ENCODE assay signal across 23 cellular contexts in the genomic region with DNA sequence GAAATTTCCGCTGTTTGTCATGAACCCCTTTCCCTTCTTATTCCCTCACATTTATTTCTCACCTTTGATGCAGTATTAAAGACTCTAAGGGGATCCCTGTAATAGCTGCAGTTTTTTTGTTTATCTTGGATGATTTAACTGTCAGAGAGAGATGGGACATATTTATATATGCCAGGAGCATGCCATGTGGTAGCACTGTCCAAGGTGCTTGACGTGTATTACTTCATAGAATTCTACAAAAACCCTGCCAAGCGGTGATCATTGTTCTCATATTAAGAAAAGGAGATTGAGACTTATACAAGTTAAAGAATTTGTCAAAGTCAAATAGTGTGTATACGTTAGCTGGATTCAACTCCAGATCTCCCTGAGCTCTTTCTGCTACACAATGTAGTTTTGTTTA.
DNase-seq lines count a peak whose midpoint lies in the region; ATAC-seq, FAIRE-seq and TF ChIP-seq lines count a peak whose summit lies in the region.
"Had no signal": no experiment of that assay in that cellular context is flagged by ENCODE, and none has a peak within 500 bp of the region (broad histone marks: within the 10 kb centered on the region; RNA-seq: fewer than 3 reads in every experiment).

No MANE protein-coding gene starts in this region.

- H3K27me3 ChIP-seq in mesenchymal stem cell (ENCODE audit: control insufficient read depth in 1 of 2, insufficient read depth in 1 of 2, low read length in 2 of 2): no peaks in the 10 kb centered on the region
- H3K27me3 ChIP-seq: BLaER1 had no signal

- no peak overlapping the region for H3K4ac ChIP-seq in mesenchymal stem cell (ENCODE audit: low read depth in 1 of 2, low read length in 2 of 2)

- H2BK15ac ChIP-seq in mesenchymal stem cell (ENCODE audit: low read depth, poor library complexity, severe bottlenecking): no peak overlapping the region

- no peak overlapping the region for H3K9ac ChIP-seq in mesenchymal stem cell (ENCODE audit: low read length)
- H3K9ac ChIP-seq: BLaER1 had no signal

- TF ChIP-seq CTCF in A549 (IDR thresholded peaks at IDR 0.05) (no peak), HEK293 (tag by site-specific recombination; IDR thresholded peaks at IDR 0.05) (no peak)

- no peaks in the 10 kb centered on the region for H3K36me3 ChIP-seq in HEK293 (ENCODE audit: control insufficient read depth in 2 of 2, insufficient read depth in 1 of 2, low read length in 2 of 2)
- no peaks in the 10 kb centered on the region for H3K36me3 ChIP-seq in mesenchymal stem cell (ENCODE audit: control insufficient read depth in 1 of 2, insufficient read depth in 2 of 2, low read depth in 1 of 2, low read length in 2 of 2)
- H3K36me3 ChIP-seq: BLaER1, HAP-1 had no signal

- TF ChIP-seq POLR2A in A549 (IDR thresholded peaks at IDR 0.05; ENCODE audit: low read length): no peak

- no peak overlapping the region for H2AFZ ChIP-seq in mesenchymal stem cell (ENCODE audit: low read depth, low read length)

- H4K8ac ChIP-seq in mesenchymal stem cell (ENCODE audit: low read length): no peak overlapping the region

- no peak overlapping the region for H2BK12ac ChIP-seq in mesenchymal stem cell (ENCODE audit: low read length in 2 of 2)

- H3K14ac ChIP-seq in mesenchymal stem cell (ENCODE audit: low read length in 2 of 2): no peak overlapping the region

- H3K4me2 ChIP-seq in A549: no peak overlapping the region
- no peak overlapping the region for H3K4me2 ChIP-seq in mesenchymal stem cell (ENCODE audit: low read length, poor library complexity, severe bottlenecking)
- H3K4me2 ChIP-seq: BLaER1 had no signal

- no peak overlapping the region for H2AK5ac ChIP-seq in mesenchymal stem cell (ENCODE audit: low read length, severe bottlenecking)

- H3K18ac ChIP-seq in mesenchymal stem cell (ENCODE audit: low read depth in 1 of 2, low read length in 2 of 2): no peak overlapping the region

- POLR2A ChIA-PET in A549 (lab: Yijun Ruan, JAX): no interaction called here
- POLR2A ChIA-PET in HEK293 (lab: Yijun Ruan, JAX): no interaction called here

- H3K27ac ChIP-seq in A549 (no peak overlapping the region), HEK293 (ENCODE audit: extremely low read depth, low read depth, low read length) (no peak overlapping the region), mesenchymal stem cell (ENCODE audit: low read length, poor library complexity, severe bottlenecking) (no peak overlapping the region)
- H3K27ac ChIP-seq: BLaER1, C4-2B had no signal

- no peak overlapping the region for H2BK5ac ChIP-seq in mesenchymal stem cell (ENCODE audit: low read depth, low read length, poor library complexity, severe bottlenecking)

- DNase-seq in A549 (ENCODE audit: low read depth in 1 of 2, low spot score in 1 of 2) (no peak), GM19239 (ENCODE audit: insufficient read length, low spot score) (no peak), NCI-H2029 (lab: John Stamatoyannopoulos, UW) (no peak), D341Med (ENCODE audit: low spot score) (no peak), mesenchymal stem cell (no peak)
- DNase-seq: Caco-2; CD4-positive, CD25-positive, alpha-beta regulatory T cell; CD8-positive, alpha-beta T cell; DMS 273 treated with DMSO at 0.1 percent for 48 hours; DMS79; EL; GDM1; GOT3 had no signal

- no peak for TF ChIP-seq RAD21 in A549 (conservative IDR thresholded peaks at IDR 0.05 in 1 of 2, IDR thresholded peaks at IDR 0.05 in 1 of 2)

- ATAC-seq in A549 (no peak), GM21447 (IDR thresholded peaks at IDR 0.05; ENCODE audit: unreplicated experiment) (no peak)
- ATAC-seq: CD8-positive, alpha-beta T cell had no signal

- CTCF ChIA-PET in A549 (lab: Yijun Ruan, JAX): interaction anchor here (0.7 to 1.1 kb wide), 2 partner anchors 20 to 231 kb away, joined by 3 read pairs; no protein-coding TSS in a partner anchor
- CTCF ChIA-PET in HEK293 (lab: Yijun Ruan, JAX): interaction anchor here (0.6 kb wide), 1 partner anchor 62 kb away, joined by 3 read pairs; no protein-coding TSS in a partner anchor

- no peak for TF ChIP-seq EP300 in A549 (IDR thresholded peaks at IDR 0.05)

- H4K91ac ChIP-seq in mesenchymal stem cell (ENCODE audit: low read length): no peak overlapping the region

- H3K4me1 ChIP-seq in A549 (peaks cover 14% of the 10 kb centered on the region; the same call in 2 of the 3 replicates), HEK293 (ENCODE audit: control insufficient read depth, insufficient read depth, low read length) (peaks cover 6% of the 10 kb centered on the region; the same call in 1 of the 2 replicates), mesenchymal stem cell (ENCODE audit: control insufficient read depth, insufficient read depth, low read depth, low read length) (peaks cover 5% of the 10 kb centered on the region)
- H3K4me1 ChIP-seq: HAP-1 had no signal

- no peaks in the 10 kb centered on the region for H3K79me1 ChIP-seq in mesenchymal stem cell (replicated peaks; ENCODE audit: low read length, poor library complexity, severe bottlenecking)

- FAIRE-seq in A549 (lab: Jason Lieb, UNC): no peak
- peak; percentile 4 for FAIRE-seq in GM19239 (lab: Jason Lieb, UNC)
- FAIRE-seq: D721Med, GM12891, GM18507, H54 had no signal

- H3K4me3 ChIP-seq in A549: no peak overlapping the region
- H3K4me3 ChIP-seq in HEK293 (ENCODE audit: low read depth, low read length): no peak overlapping the region
- H3K4me3 ChIP-seq in mesenchymal stem cell (ENCODE audit: insufficient read depth in 1 of 2, low read depth in 1 of 2, low read length in 2 of 2): no peak overlapping the region
- H3K4me3 ChIP-seq: BLaER1, HAP-1 had no signal

- WGBS in A549 (ENCODE audit: missing lambda C conversion rate): 82% methylated on average over 4 of the region's 4 CpGs
- 96% methylated on average over 4 of the region's 4 CpGs for WGBS in mesenchymal stem cell

- H3K9me3 ChIP-seq in A549 (no peaks in the 10 kb centered on the region), HEK293 (ENCODE audit: control insufficient read depth, insufficient read depth, low read depth, low read length) (no peaks in the 10 kb centered on the region), mesenchymal stem cell (ENCODE audit: control insufficient read depth, low read length) (no peaks in the 10 kb centered on the region)
- H3K9me3 ChIP-seq: BLaER1, Caco-2, HAP-1 had no signal

- no peak overlapping the region for H2BK120ac ChIP-seq in mesenchymal stem cell (ENCODE audit: low read depth, low read length)

- H3K23ac ChIP-seq in mesenchymal stem cell (ENCODE audit: low read length in 2 of 2): no peak overlapping the region

TF ChIP-seq in HEK293, 187 proteins besides CTCF, POLR2A, EP300 and RAD21:
- TF ChIP-seq GFI1B (tag by site-specific recombination; IDR thresholded peaks at IDR 0.05): no peak
- TF ChIP-seq, protein P1, sequence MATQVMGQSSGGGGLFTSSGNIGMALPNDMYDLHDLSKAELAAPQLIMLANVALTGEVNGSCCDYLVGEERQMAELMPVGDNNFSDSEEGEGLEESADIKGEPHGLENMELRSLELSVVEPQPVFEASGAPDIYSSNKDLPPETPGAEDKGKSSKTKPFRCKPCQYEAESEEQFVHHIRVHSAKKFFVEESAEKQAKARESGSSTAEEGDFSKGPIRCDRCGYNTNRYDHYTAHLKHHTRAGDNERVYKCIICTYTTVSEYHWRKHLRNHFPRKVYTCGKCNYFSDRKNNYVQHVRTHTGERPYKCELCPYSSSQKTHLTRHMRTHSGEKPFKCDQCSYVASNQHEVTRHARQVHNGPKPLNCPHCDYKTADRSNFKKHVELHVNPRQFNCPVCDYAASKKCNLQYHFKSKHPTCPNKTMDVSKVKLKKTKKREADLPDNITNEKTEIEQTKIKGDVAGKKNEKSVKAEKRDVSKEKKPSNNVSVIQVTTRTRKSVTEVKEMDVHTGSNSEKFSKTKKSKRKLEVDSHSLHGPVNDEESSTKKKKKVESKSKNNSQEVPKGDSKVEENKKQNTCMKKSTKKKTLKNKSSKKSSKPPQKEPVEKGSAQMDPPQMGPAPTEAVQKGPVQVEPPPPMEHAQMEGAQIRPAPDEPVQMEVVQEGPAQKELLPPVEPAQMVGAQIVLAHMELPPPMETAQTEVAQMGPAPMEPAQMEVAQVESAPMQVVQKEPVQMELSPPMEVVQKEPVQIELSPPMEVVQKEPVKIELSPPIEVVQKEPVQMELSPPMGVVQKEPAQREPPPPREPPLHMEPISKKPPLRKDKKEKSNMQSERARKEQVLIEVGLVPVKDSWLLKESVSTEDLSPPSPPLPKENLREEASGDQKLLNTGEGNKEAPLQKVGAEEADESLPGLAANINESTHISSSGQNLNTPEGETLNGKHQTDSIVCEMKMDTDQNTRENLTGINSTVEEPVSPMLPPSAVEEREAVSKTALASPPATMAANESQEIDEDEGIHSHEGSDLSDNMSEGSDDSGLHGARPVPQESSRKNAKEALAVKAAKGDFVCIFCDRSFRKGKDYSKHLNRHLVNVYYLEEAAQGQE (tag by site-specific recombination; IDR thresholded peaks at IDR 0.05): peak; percentile 81

TF ChIP-seq in PFSK-1, 5 proteins besides CTCF, POLR2A, EP300 and RAD21:
- TF ChIP-seq, protein P1 (IDR thresholded peaks at IDR 0.05; ENCODE audit: insufficient read depth in 1 of 2, low read depth in 2 of 2, low read length in 2 of 2): peak; percentile 50 to 89; a peak in 3 of 4 replicates
- no peak for TF ChIP-seq FOXP2 (optimal IDR thresholded peaks at IDR 0.05; ENCODE audit: borderline replicate concordance, extremely low read depth, extremely low read length, insufficient read depth)
TF ChIP-seq in PFSK-1: peak in this region for 1.
